26 cellular contexts compared by ENCODE assay signal in the genomic region with DNA sequence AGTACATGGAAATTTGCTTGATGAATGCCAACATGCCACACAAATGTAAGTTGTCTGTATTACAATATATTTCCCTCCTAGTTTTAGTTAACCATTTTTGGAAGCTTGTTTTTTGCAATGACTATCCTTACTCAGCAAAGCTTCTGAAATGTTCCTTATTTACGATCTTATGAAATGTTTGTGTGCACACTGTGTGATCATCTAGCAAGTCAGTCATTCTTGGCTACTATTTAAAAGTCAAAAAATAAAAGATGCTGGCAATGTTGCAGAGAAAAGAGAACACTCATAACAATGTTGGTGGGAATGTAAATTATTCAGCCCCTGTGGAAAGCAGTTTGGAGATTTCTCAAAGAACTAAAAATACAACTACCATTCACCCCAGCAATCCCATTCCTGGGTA. TPM values are rescaled to one million over a fixed set of nuclear protein-coding genes. Genes with fewer than 3 reads are reported as not detected.
DNase-seq lines count a peak whose midpoint lies in the region; ATAC-seq and TF ChIP-seq lines count a peak whose summit lies in the region.
"Had no signal": no experiment of that assay in that cellular context is flagged by ENCODE, and none has a peak within 500 bp of the region (broad histone marks: within the 10 kb centered on the region; RNA-seq: fewer than 3 reads in every experiment).

No MANE protein-coding gene starts in this region.

- peaks cover 26% of the 10 kb centered on the region for H3K4me1 ChIP-seq in adipocyte (ENCODE audit: control insufficient read depth, insufficient read depth, low read length)
- H3K4me1 ChIP-seq: BE2C had no signal

- H3K36me3 ChIP-seq in adipocyte (ENCODE audit: control insufficient read depth, insufficient read depth, low read length, severe bottlenecking) = no peaks in the 10 kb centered on the region
- H3K36me3 ChIP-seq: BE2C, SJCRH30 had no signal

- H3K27me3 ChIP-seq in adipocyte (replicated peaks; ENCODE audit: control insufficient read depth, insufficient read depth, low read length) = peaks cover 4% of the 10 kb centered on the region
- H3K27me3 ChIP-seq: BE2C, SJCRH30 had no signal

- peak overlapping the region; percentile 7 for H3K9ac ChIP-seq in adipocyte (ENCODE audit: low read length)

- peak; percentile 41 for DNase-seq in GM04503 (ENCODE audit: low read depth)
- DNase-seq in adipocyte (ENCODE audit: low read depth) = no peak
- DNase-seq in fibroblast of villous mesenchyme (ENCODE audit: low read depth) = peak; percentile 19
- no peak for DNase-seq in NCI-H774 (lab: John Stamatoyannopoulos, UW)
- DNase-seq in NCI-H1694 (lab: John Stamatoyannopoulos, UW) = no peak
- no peak for DNase-seq in activated naive CD4-positive, alpha-beta T cell treated with anti-CD3 and anti-CD28 coated beads, Interleukin-2, amount 50 U/mL, for 72 hours (ENCODE audit: low spot score in 2 of 2)
- DNase-seq: BE2C; CD8-positive, alpha-beta memory T cell; DMS 273 treated with DMSO at 0.1 percent for 48 hours; DMS79; GF-D8; H7; Karpas-422; NCI-H1092 treated with DMSO at 0.1 percent for 48 hours; NCI-H1436; NCI-H1930; NCI-H446; NCI-H524 treated with DMSO at 0.1 percent for 48 hours; NK-92 treated with Interleukin-12 subunit alpha and Interleukin-12 subunit beta, amount 100 ng/mL, for 24 hours; PC-3; SJCRH30 had no signal

- no peak overlapping the region for H3K4me3 ChIP-seq in adipocyte (ENCODE audit: low read length)
- H3K4me3 ChIP-seq in fibroblast of villous mesenchyme (ENCODE audit: low read depth, low read length) = no peak overlapping the region
- H3K4me3 ChIP-seq: SJCRH30 had no signal

- no peak for ATAC-seq in activated naive CD4-positive, alpha-beta T cell treated with anti-CD3 and anti-CD28 coated beads, Interleukin-2, amount 50 U/mL, for 72 hours
- ATAC-seq in HG02852 (IDR thresholded peaks at IDR 0.05; ENCODE audit: unreplicated experiment) = no peak
- ATAC-seq: HepG2, PC-3, Right ventricle myocardium inferior, SK-N-SH treated with all-trans-retinoic acid at 6 μM for 48 hours had no signal

- TF ChIP-seq CTCF in fibroblast of villous mesenchyme (IDR thresholded peaks at IDR 0.05; ENCODE audit: insufficient read depth, low read depth, low read length) = no peak

- no peak overlapping the region for H3K27ac Mint-ChIP-seq in activated naive CD4-positive, alpha-beta T cell treated with anti-CD3 and anti-CD28 coated beads, Interleukin-2, amount 50 U/mL, for 72 hours

- no peaks in the 10 kb centered on the region for H3K9me3 Mint-ChIP-seq in activated naive CD4-positive, alpha-beta T cell treated with anti-CD3 and anti-CD28 coated beads, Interleukin-2, amount 50 U/mL, for 72 hours
- H3K9me3 Mint-ChIP-seq: CD14-positive monocyte; CD8-positive, alpha-beta memory T cell had no signal

- H3K36me3 Mint-ChIP-seq in activated naive CD4-positive, alpha-beta T cell treated with anti-CD3 and anti-CD28 coated beads, Interleukin-2, amount 50 U/mL, for 72 hours = no peaks in the 10 kb centered on the region
- H3K36me3 Mint-ChIP-seq: CD14-positive monocyte; CD8-positive, alpha-beta memory T cell had no signal

- H3K9me3 ChIP-seq in adipocyte (ENCODE audit: control insufficient read depth, low read length) = no peaks in the 10 kb centered on the region
- H3K9me3 ChIP-seq: BE2C, SJCRH30 had no signal

RNA-seq across cellular contexts. Expression of gene SUMO4, which starts 33.8 kb away (rescaled TPM):
- total RNA-seq in fibroblast of villous mesenchyme = 2.6 TPM in 2 replicates
- 10 to 100 TPM in 1 of 2 donors, 1 to 10 TPM in 1; 10.0 to 11.2 TPM for total RNA-seq in activated naive CD4-positive, alpha-beta T cell treated with anti-CD3 and anti-CD28 coated beads, Interleukin-2, amount 50 U/mL, for 72 hours
- total RNA-seq: Right ventricle myocardium inferior had no signal

RNA-seq across cellular contexts. Expression of gene ZC3H12D, which starts 50.9 kb away (rescaled TPM):
- total RNA-seq in fibroblast of villous mesenchyme = under 0.01 TPM in 2 replicates
- 100 to 1,000 TPM in 1 of 2 donors, 10 to 100 TPM in 1; 87.1 to 186 TPM for total RNA-seq in activated naive CD4-positive, alpha-beta T cell treated with anti-CD3 and anti-CD28 coated beads, Interleukin-2, amount 50 U/mL, for 72 hours
- total RNA-seq: PC-3, SJCRH30 had no signal

Comparison
In these comparisons a context has a peak if more than half of its experiments do, and no peak if none do; other contexts are left out.
1. DNase-seq: peak in GM04503 (single experiment) and fibroblast of villous mesenchyme (single experiment); none in adipocyte (single experiment), NCI-H774 (single experiment), NCI-H1694 (single experiment) and activated naive CD4-positive, alpha-beta T cell treated with anti-CD3 and anti-CD28 coated beads, Interleukin-2, amount 50 U/mL, for 72 hours (0 of 2).
2. RNA of gene ZC3H12D, which starts 50.9 kb away (total RNA-seq): 87.1 to 186 TPM in activated naive CD4-positive, alpha-beta T cell treated with anti-CD3 and anti-CD28 coated beads, Interleukin-2, amount 50 U/mL, for 72 hours; under 0.01 TPM in fibroblast of villous mesenchyme; every median in the first group is over 10 times any median in the second.